Comparison of ENCODE assay signal across 1 cellular context in genomic region chrX:120629667-120630537, GRCh38.
TF ChIP-seq lines count a peak whose summit lies in the region.

TSS of gene C1GALT1C1 (minus strand) at chrX:120630054. CDS start at chrX:120627166, 2,888 bp downstream.

TF ChIP-seq in HEK293, 187 proteins besides CTCF, POLR2A, EP300 and RAD21 (continued from another document and continues in another):
- peak; percentile 82 for TF ChIP-seq ZBTB11 (tag by site-specific recombination; conservative IDR thresholded peaks at IDR 0.05; ENCODE audit: low read depth)
- TF ChIP-seq ZNF518A (tag by site-specific recombination; conservative IDR thresholded peaks at IDR 0.05; ENCODE audit: low read depth) = 0 out of 2 replicates have a peak, but pooled peaks have one; percentile 21
- TF ChIP-seq ZNF76 (tag by site-specific recombination; IDR thresholded peaks at IDR 0.05; ENCODE audit: borderline replicate concordance, low read depth) = peak; percentile 89
- 0 out of 2 replicates have a peak, but pooled peaks have one; percentile 45 for TF ChIP-seq ZNF391 (tag by site-specific recombination; IDR thresholded peaks at IDR 0.05; ENCODE audit: borderline replicate concordance, low read depth)
- TF ChIP-seq ZNF660 (tag by site-specific recombination; IDR thresholded peaks at IDR 0.05) = 0 out of 2 replicates have a peak, but pooled peaks have one; percentile 45
- peak; percentile 68; the same call in 1 of the 2 replicates for TF ChIP-seq ZBTB8A (tag by site-specific recombination; IDR thresholded peaks at IDR 0.05)
- TF ChIP-seq KLF17 (tag by site-specific recombination; IDR thresholded peaks at IDR 0.05) = peak; percentile 58; the same call in 1 of the 2 replicates
- TF ChIP-seq ZBTB20 (tag by site-specific recombination; IDR thresholded peaks at IDR 0.05) = peak; percentile 53; the same call in 1 of the 2 replicates
- peak; percentile 89 for TF ChIP-seq SP3 (tag by site-specific recombination; IDR thresholded peaks at IDR 0.05)
- peak; percentile 99 for TF ChIP-seq ZNF398 (tag by site-specific recombination; IDR thresholded peaks at IDR 0.05)
- 0 out of 2 replicates have a peak, but pooled peaks have one; percentile 25 for TF ChIP-seq ZNF561 (tag by site-specific recombination; IDR thresholded peaks at IDR 0.05; ENCODE audit: borderline replicate concordance)
- peak; percentile 48 for TF ChIP-seq ZFHX2 (tag by site-specific recombination; conservative IDR thresholded peaks at IDR 0.05)
- no peak for TF ChIP-seq ZNF157 (tag by site-specific recombination; IDR thresholded peaks at IDR 0.05)
- TF ChIP-seq ZNF24 (tag by site-specific recombination; IDR thresholded peaks at IDR 0.05) = 0 out of 2 replicates have a peak, but pooled peaks have one; percentile 52
- peak; percentile 29; the same call in 1 of the 2 replicates for TF ChIP-seq WT1 (tag by site-specific recombination; IDR thresholded peaks at IDR 0.05)
- TF ChIP-seq ZBTB6 (tag by site-specific recombination; IDR thresholded peaks at IDR 0.05) = no peak
- TF ChIP-seq SP7 (tag by site-specific recombination; IDR thresholded peaks at IDR 0.05) = peak; percentile 63; the same call in 1 of the 2 replicates
- TF ChIP-seq TRIM28 (IDR thresholded peaks at IDR 0.05; ENCODE audit: borderline replicate concordance, low read length) = no peak
- peak; percentile 95 for TF ChIP-seq ZNF341 (tag by site-specific recombination; IDR thresholded peaks at IDR 0.05; ENCODE audit: low read depth)
- TF ChIP-seq PATZ1 (tag by site-specific recombination; IDR thresholded peaks at IDR 0.05) = peak; percentile 99
- TF ChIP-seq ZNF280D (tag by site-specific recombination; IDR thresholded peaks at IDR 0.05) = no peak
- no peak for TF ChIP-seq ZNF658 (tag by site-specific recombination; IDR thresholded peaks at IDR 0.05)
- TF ChIP-seq ZBTB21 (tag by site-specific recombination; IDR thresholded peaks at IDR 0.05) = peak; percentile 45; the same call in 1 of the 2 replicates
- no peak; the same call in 1 of the 2 replicates for TF ChIP-seq ELK4 (IDR thresholded peaks at IDR 0.05; ENCODE audit: borderline replicate concordance, low read depth, low read length)
- TF ChIP-seq ZNF510 (tag by site-specific recombination; IDR thresholded peaks at IDR 0.05; ENCODE audit: insufficient replicate concordance) = no peak
- peak; percentile 87 for TF ChIP-seq PRDM10 (tag by site-specific recombination; IDR thresholded peaks at IDR 0.05)
- TF ChIP-seq ZNF16 (tag by site-specific recombination; IDR thresholded peaks at IDR 0.05; ENCODE audit: low read depth) = no peak
- peak; percentile 42; the same call in 1 of the 2 replicates for TF ChIP-seq ZNF423 (tag by site-specific recombination; IDR thresholded peaks at IDR 0.05)
- TF ChIP-seq ZNF2 (tag by site-specific recombination; IDR thresholded peaks at IDR 0.05) = peak; percentile 97
